ENCODE assay signal across 9 cellular contexts in genomic region chr1:85628791-85629531, GRCh38. TPM values are rescaled to one million over a fixed set of nuclear protein-coding genes. Genes with fewer than 3 reads are reported as not detected.
DNase-seq lines count a peak whose midpoint lies in the region; ATAC-seq and TF ChIP-seq lines count a peak whose summit lies in the region.
"Had no signal": no experiment of that assay in that cellular context is flagged by ENCODE, and none has a peak within 500 bp of the region (broad histone marks: within the 10 kb centered on the region; RNA-seq: fewer than 3 reads in every experiment).

No MANE protein-coding gene starts in this region.

- in situ Hi-C loops in astrocyte of the spinal cord (cut with HindIII; ENCODE audit: low sequenced_read_pairs), result no loop called here

- CTCF ChIA-PET in activated naive CD4-positive, alpha-beta T cell treated with anti-CD3 and anti-CD28 coated beads, Interleukin-2, amount 10 ng/mL, durations not matched to agents 7 days and 5 days (lab: Charles Lee), result no interaction called here

- H3K9ac ChIP-seq in HUES64 (ENCODE audit: low read depth, low read length), result peak overlapping the region; percentile 28; the same call in 1 of the 2 replicates

- no peak overlapping the region for H3K4me3 ChIP-seq in HUES64 (ENCODE audit: low read length)
- H3K4me3 ChIP-seq in astrocyte of the spinal cord (ENCODE audit: low read depth, low read length), result no peak overlapping the region
- peak overlapping the region; percentile 32 for H3K4me3 ChIP-seq in thoracic aorta

- peaks cover 2% of the 10 kb centered on the region for H3K36me3 Mint-ChIP-seq in activated naive CD4-positive, alpha-beta T cell treated with anti-CD3 and anti-CD28 coated beads, Interleukin-2, amount 10 ng/mL, durations not matched to agents 7 days and 5 days

- 45% methylated on average over 9 of the region's 9 CpGs for WGBS in HUES64

- no peak overlapping the region for H3K4me3 Mint-ChIP-seq in activated naive CD4-positive, alpha-beta T cell treated with anti-CD3 and anti-CD28 coated beads, Interleukin-2, amount 10 ng/mL, durations not matched to agents 7 days and 5 days

- no peak for TF ChIP-seq CTCF in astrocyte of the spinal cord (IDR thresholded peaks at IDR 0.05; ENCODE audit: low read depth, low read length)
- TF ChIP-seq CTCF in thoracic aorta (IDR thresholded peaks at IDR 0.05), result no peak

- H3K36me3 ChIP-seq in HUES64 (ENCODE audit: insufficient read depth, low read length) (no peaks in the 10 kb centered on the region; the same call in 1 of the 2 replicates), thoracic aorta (no peaks in the 10 kb centered on the region)

- H3K27me3 ChIP-seq in HUES64 (ENCODE audit: insufficient read depth, low read length) (no peaks in the 10 kb centered on the region), thoracic aorta (replicated peaks; ENCODE audit: insufficient read depth) (no peaks in the 10 kb centered on the region)

- ATAC-seq in thoracic aorta (ENCODE audit: insufficient number of reproducible peaks, low FRiP score, low read depth) (peak; percentile 55), HG02981 (IDR thresholded peaks at IDR 0.05; ENCODE audit: unreplicated experiment) (no peak)

- H3K4me1 ChIP-seq in HUES64 (ENCODE audit: insufficient read depth, low read length), result peaks cover 16% of the 10 kb centered on the region
- H3K4me1 ChIP-seq in thoracic aorta (ENCODE audit: control insufficient read depth in 1 of 2, low read depth in 2 of 2), result peaks cover 13 to 43% of the 10 kb centered on the region in 2 donors

- H3K27me3 Mint-ChIP-seq in activated naive CD4-positive, alpha-beta T cell treated with anti-CD3 and anti-CD28 coated beads, Interleukin-2, amount 10 ng/mL, durations not matched to agents 7 days and 5 days, result no peaks in the 10 kb centered on the region

- H3K27ac Mint-ChIP-seq in activated naive CD4-positive, alpha-beta T cell treated with anti-CD3 and anti-CD28 coated beads, Interleukin-2, amount 10 ng/mL, durations not matched to agents 7 days and 5 days, result no peak overlapping the region

- H3K9me3 ChIP-seq in HUES64 (ENCODE audit: insufficient read depth, low read depth, low read length) (no peaks in the 10 kb centered on the region), thoracic aorta (no peaks in the 10 kb centered on the region)

- DNase-seq in astrocyte of the spinal cord (ENCODE audit: low read depth, low spot score) (peak; percentile 96), iris pigment epithelial cell (ENCODE audit: low read depth) (peak; percentile 91), thoracic aorta (ENCODE audit: low spot score) (no peak)
- DNase-seq in stimulated activated naive CD4-positive, alpha-beta T cell treated with Interleukin-2 at 50 U/mL for 16 hours (lab: John Stamatoyannopoulos, UW), result no peak
- DNase-seq in activated CD4-positive, alpha-beta T cell treated with anti-CD3 and anti-CD28 coated beads, Interleukin-2, amount 50 U/mL, for 48 hours, result no peak
- no peak for DNase-seq in activated naive CD4-positive, alpha-beta T cell treated with anti-CD3 and anti-CD28 coated beads, Interleukin-2, amount 10 ng/mL, durations not matched to agents 7 days and 5 days
- DNase-seq: stimulated activated CD4-positive, alpha-beta T cell treated with anti-CD3 and anti-CD28 coated beads, Interleukin-4, amount 100 ng/mL, for 1 hour had no signal

- peaks cover 1% of the 10 kb centered on the region for H3K9me3 Mint-ChIP-seq in activated naive CD4-positive, alpha-beta T cell treated with anti-CD3 and anti-CD28 coated beads, Interleukin-2, amount 10 ng/mL, durations not matched to agents 7 days and 5 days

- H3K4me1 Mint-ChIP-seq in activated naive CD4-positive, alpha-beta T cell treated with anti-CD3 and anti-CD28 coated beads, Interleukin-2, amount 10 ng/mL, durations not matched to agents 7 days and 5 days, result no peaks in the 10 kb centered on the region

- peak overlapping the region; percentile 85 for H3K27ac ChIP-seq in HUES64 (ENCODE audit: low read depth, low read length)
- peak overlapping the region; percentile 88 to 90 for H3K27ac ChIP-seq in thoracic aorta

RNA-seq across cellular contexts. Expression of gene CCN1, which starts 48.4 kb away (rescaled TPM):
- polyA plus RNA-seq in HUES64 (2013, experiment 1 of 2), result 35.5 TPM
- polyA plus RNA-seq in HUES64 (2013, experiment 2 of 2), result 36.1 TPM
- total RNA-seq in thoracic aorta, result 100 to 1,000 TPM; 107 to 413 TPM

Comparison
In these comparisons a context has a peak if more than half of its experiments do, and no peak if none do; other contexts are left out.
1. DNase-seq: peak in astrocyte of the spinal cord (single experiment) and iris pigment epithelial cell (single experiment); none in thoracic aorta (single experiment), stimulated activated naive CD4-positive, alpha-beta T cell treated with Interleukin-2 at 50 U/mL for 16 hours (single experiment), activated CD4-positive, alpha-beta T cell treated with anti-CD3 and anti-CD28 coated beads, Interleukin-2, amount 50 U/mL, for 48 hours (0 of 2) and activated naive CD4-positive, alpha-beta T cell treated with anti-CD3 and anti-CD28 coated beads, Interleukin-2, amount 10 ng/mL, durations not matched to agents 7 days and 5 days (single experiment).